ENCODE assay signal across 18 cellular contexts in genomic region chr10:72007246-72007892, GRCh38. TPM values are rescaled to one million over a fixed set of nuclear protein-coding genes. Genes with fewer than 3 reads are reported as not detected.
DNase-seq lines count a peak whose midpoint lies in the region; ATAC-seq and TF ChIP-seq lines count a peak whose summit lies in the region.
"Had no signal": no experiment of that assay in that cellular context is flagged by ENCODE, and none has a peak within 500 bp of the region (broad histone marks: within the 10 kb centered on the region; RNA-seq: fewer than 3 reads in every experiment).

No MANE protein-coding gene starts in this region.

- peaks cover 56% of the 10 kb centered on the region for H3K36me3 ChIP-seq in RWPE2 (ENCODE audit: low read depth)
- H3K36me3 ChIP-seq in MG63, result peaks cover 66% of the 10 kb centered on the region

- TF ChIP-seq CTCF in RWPE2 (IDR thresholded peaks at IDR 0.05; ENCODE audit: poor library complexity, severe bottlenecking) (no peak), neural crest cell (conservative IDR thresholded peaks at IDR 0.05) (no peak)

- H3K27me3 Mint-ChIP-seq in neural crest cell (ENCODE audit: low read depth), result no peaks in the 10 kb centered on the region
- H3K27me3 Mint-ChIP-seq: activated T-cell treated with anti-CD3 and anti-CD28 coated beads, Interleukin-2, amount 50 U/mL, for 24 hours; dendritic cell treated with granulocyte-macrophage colony-stimulating factor and Interleukin-4, amounts not matched to agents 40 ng/mL and 50 ng/mL, for 4 days; naive thymus-derived CD4-positive, alpha-beta T cell had no signal

- H3K27ac ChIP-seq in RWPE2 (ENCODE audit: poor library complexity, severe bottlenecking) (peak overlapping the region; percentile 93), substantia nigra (ENCODE audit: low read depth, low read length, poor library complexity, severe bottlenecking) (peak overlapping the region; percentile 98)
- H3K27ac ChIP-seq: body of pancreas, GM23248 had no signal

- H3K27ac Mint-ChIP-seq in neural crest cell (ENCODE audit: unreplicated experiment), result peak overlapping the region; percentile 48
- H3K27ac Mint-ChIP-seq: activated T-cell treated with anti-CD3 and anti-CD28 coated beads, Interleukin-2, amount 50 U/mL, for 24 hours; dendritic cell treated with granulocyte-macrophage colony-stimulating factor and Interleukin-4, amounts not matched to agents 40 ng/mL and 50 ng/mL, for 4 days; naive thymus-derived CD4-positive, alpha-beta T cell; stimulated activated effector memory CD8-positive, alpha-beta T cell treated with anti-CD3 and anti-CD28 coated beads, Interleukin-12 subunit alpha, Interleukin-12 subunit beta, amount 100 ng/mL, for 72 hours had no signal

- H3K4me3 ChIP-seq in RWPE2 (ENCODE audit: severe bottlenecking), result no peak overlapping the region
- H3K4me3 ChIP-seq in MG63, result no peak overlapping the region
- H3K4me3 ChIP-seq: body of pancreas, GM23248, lung had no signal

- H3K36me3 Mint-ChIP-seq in neural crest cell (ENCODE audit: low read depth), result peaks cover 17% of the 10 kb centered on the region
- H3K36me3 Mint-ChIP-seq: naive thymus-derived CD4-positive, alpha-beta T cell had no signal

- no peak for DNase-seq in RWPE2 (ENCODE audit: low spot score)
- DNase-seq in globus pallidus (ENCODE audit: low spot score), result peak; percentile 74
- no peak for DNase-seq in neural crest cell (ENCODE audit: low read depth, low spot score)
- DNase-seq in substantia nigra (lab: John Stamatoyannopoulos, UW), result peak in 30 of 49 donors; percentile 23 to 68 (median 45)
- DNase-seq in foreskin melanocyte, result no peak
- no peak for DNase-seq in MG63
- DNase-seq: activated CD4-positive, alpha-beta T cell treated with anti-CD3 and anti-CD28 coated beads, Interleukin-2, amount 50 U/mL, for 48 hours; activated naive CD4-positive, alpha-beta T cell treated with anti-CD3 and anti-CD28 coated beads, Interleukin-2, amount 50 U/mL, for 16 hours; activated T-cell treated with anti-CD3 and anti-CD28 coated beads, Interleukin-2, amount 50 U/mL, for 24 hours; body of pancreas; GM23248; naive thymus-derived CD4-positive, alpha-beta T cell; NCI-H345 had no signal

- H3K27me3 ChIP-seq in RWPE2 (ENCODE audit: insufficient read depth, poor library complexity, severe bottlenecking), result no peaks in the 10 kb centered on the region
- no peaks in the 10 kb centered on the region for H3K27me3 ChIP-seq in MG63
- H3K27me3 ChIP-seq: body of pancreas had no signal

- H3K9me3 ChIP-seq in RWPE2 (ENCODE audit: severe bottlenecking) (no peaks in the 10 kb centered on the region), MG63 (no peaks in the 10 kb centered on the region)
- H3K9me3 ChIP-seq: body of pancreas had no signal

- no peaks in the 10 kb centered on the region for H3K9me3 Mint-ChIP-seq in neural crest cell
- H3K9me3 Mint-ChIP-seq: activated T-cell treated with anti-CD3 and anti-CD28 coated beads, Interleukin-2, amount 50 U/mL, for 24 hours; dendritic cell treated with granulocyte-macrophage colony-stimulating factor and Interleukin-4, amounts not matched to agents 40 ng/mL and 50 ng/mL, for 4 days; naive thymus-derived CD4-positive, alpha-beta T cell; stimulated activated effector memory CD8-positive, alpha-beta T cell treated with anti-CD3 and anti-CD28 coated beads, Interleukin-12 subunit alpha, Interleukin-12 subunit beta, amount 100 ng/mL, for 72 hours had no signal

- H3K4me1 Mint-ChIP-seq in neural crest cell, result peaks cover 35% of the 10 kb centered on the region
- H3K4me1 Mint-ChIP-seq: naive thymus-derived CD4-positive, alpha-beta T cell; stimulated activated effector memory CD8-positive, alpha-beta T cell treated with anti-CD3 and anti-CD28 coated beads, Interleukin-12 subunit alpha, Interleukin-12 subunit beta, amount 100 ng/mL, for 72 hours had no signal

- no peak for ATAC-seq in RWPE2 (ENCODE audit: low read depth)
- no peak for ATAC-seq in GM18907 (IDR thresholded peaks at IDR 0.05; ENCODE audit: unreplicated experiment)
- no peak for ATAC-seq in GM18517 (IDR thresholded peaks at IDR 0.05; ENCODE audit: unreplicated experiment)
- ATAC-seq: body of pancreas; naive thymus-derived CD4-positive, alpha-beta T cell; stimulated activated effector memory CD8-positive, alpha-beta T cell treated with anti-CD3 and anti-CD28 coated beads, Interleukin-12 subunit alpha, Interleukin-12 subunit beta, amount 100 ng/mL, for 72 hours had no signal

- peaks cover 22% of the 10 kb centered on the region for H3K4me1 ChIP-seq in RWPE2 (ENCODE audit: insufficient read depth, poor library complexity, severe bottlenecking)

- H3K4me3 Mint-ChIP-seq in neural crest cell, result no peak overlapping the region
- H3K4me3 Mint-ChIP-seq: activated T-cell treated with anti-CD3 and anti-CD28 coated beads, Interleukin-2, amount 50 U/mL, for 24 hours; dendritic cell treated with granulocyte-macrophage colony-stimulating factor and Interleukin-4, amounts not matched to agents 40 ng/mL and 50 ng/mL, for 4 days; naive thymus-derived CD4-positive, alpha-beta T cell; stimulated activated effector memory CD8-positive, alpha-beta T cell treated with anti-CD3 and anti-CD28 coated beads, Interleukin-12 subunit alpha, Interleukin-12 subunit beta, amount 100 ng/mL, for 72 hours had no signal

RNA-seq across cellular contexts. Expression of gene CHST3, which starts 43.2 kb away (rescaled TPM):
- total RNA-seq in neural crest cell, result 24.5 and 25.8 TPM in 2 replicates
- 14.6 and 21.7 TPM in 2 replicates for total RNA-seq in MG63 (2014; rRNA removed; shearing (Covaris generic); ENCODE audit: low replicate concordance)

Comparison
In these comparisons a context has a peak if more than half of its experiments do, and no peak if none do; other contexts are left out.
1. DNase-seq: peak in globus pallidus (single experiment) and substantia nigra (30 of 49); none in RWPE2 (single experiment), neural crest cell (single experiment), foreskin melanocyte (single experiment) and MG63 (single experiment).